Comparison of ENCODE assay signal across 30 cellular contexts in the genomic region with DNA sequence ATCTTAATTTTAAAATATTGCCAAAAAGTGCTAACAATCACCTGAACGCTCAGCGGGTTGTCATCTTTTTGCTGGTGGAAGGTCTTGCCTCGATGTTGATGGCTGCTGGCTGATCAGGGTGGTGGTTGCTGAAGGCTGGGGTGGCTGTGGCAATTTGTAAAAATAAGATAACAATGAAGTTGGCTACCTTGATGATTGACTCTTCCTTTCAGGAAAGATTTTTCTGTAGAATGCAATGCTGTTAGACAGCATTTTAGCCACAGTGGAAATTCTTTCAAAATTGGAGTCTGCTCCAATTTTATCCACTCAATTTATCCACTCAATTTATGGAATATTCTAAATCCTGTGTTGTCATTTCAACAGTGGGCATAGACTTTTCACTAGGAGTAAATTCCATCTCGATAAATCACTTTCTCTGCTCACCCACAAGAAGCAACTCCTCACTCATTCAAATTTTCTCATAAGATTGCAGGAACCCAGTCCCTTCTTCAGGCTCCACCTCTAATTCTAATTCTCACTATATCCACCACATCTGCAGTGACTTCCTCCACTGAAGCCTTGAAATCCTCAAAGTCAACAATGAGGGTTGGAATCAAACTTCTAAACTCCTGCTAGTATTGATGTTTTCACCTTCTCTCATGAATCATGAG.
"Had no signal": no experiment of that assay in that cellular context is flagged by ENCODE, and none has a peak within 500 bp of the region (broad histone marks: within the 10 kb centered on the region; RNA-seq: fewer than 3 reads in every experiment).

No MANE protein-coding gene starts in this region.

- H3K27ac ChIP-seq: body of pancreas, dorsolateral prefrontal cortex, gastroesophageal sphincter, hepatocyte, neutrophil, ovary, prostate gland, thoracic aorta, uterus had no signal

- H3K4me3 ChIP-seq: body of pancreas, dorsolateral prefrontal cortex, gastroesophageal sphincter, hepatocyte, ovary, prostate gland, thoracic aorta, uterus had no signal

- H3K79me2 ChIP-seq: hepatocyte had no signal

- H3K9me3 ChIP-seq: body of pancreas, neutrophil, ovary, prostate gland, thoracic aorta, uterus had no signal

- DNase-seq: activated CD4-positive, alpha-beta T cell treated with anti-CD3 and anti-CD28 coated beads for 1 hour; activated CD4-positive, alpha-beta T cell treated with anti-CD3 and anti-CD28 coated beads, Interleukin-2, amount 50 U/mL, for 1 hour; activated CD8-positive, alpha-beta T cell treated with anti-CD3 and anti-CD28 coated beads for 36 hours; activated gamma-delta T cell treated with Interleukin-2 at 50 U/mL for 16 hours; activated naive CD4-positive, alpha-beta T cell treated with anti-CD3 and anti-CD28 coated beads, Interleukin-2, amount 50 U/mL, for 16 hours; activated naive CD8-positive, alpha-beta T cell treated with anti-CD3 and anti-CD28 coated beads, Interleukin-2, amount 50 U/mL, for 24 hours; activated T-cell treated with anti-CD3 and anti-CD28 coated beads, Interleukin-2, amount 50 U/mL, for 4 hours; anterior cingulate cortex; body of pancreas; dorsolateral prefrontal cortex; effector memory CD4-positive, alpha-beta T cell; erythroblast; left colon; mammary epithelial cell; nephron progenitor cell; ovary; retina; small intestine; stimulated activated CD4-positive, alpha-beta T cell treated with anti-CD3 and anti-CD28 coated beads, Interleukin-4, amount 100 ng/mL, for 24 hours; T-helper 9 cell; uterus had no signal

- H3K36me3 ChIP-seq: gastroesophageal sphincter, neutrophil, ovary, prostate gland, thoracic aorta, uterus had no signal

- H3K4me2 ChIP-seq: hepatocyte had no signal

- H2AFZ ChIP-seq: hepatocyte had no signal

- H3K27me3 ChIP-seq: body of pancreas, gastroesophageal sphincter, hepatocyte, ovary, uterus had no signal

- ATAC-seq: activated CD8-positive, alpha-beta T cell treated with anti-CD3 and anti-CD28 coated beads for 36 hours; activated naive CD8-positive, alpha-beta T cell treated with anti-CD3 and anti-CD28 coated beads, Interleukin-2, amount 50 U/mL, for 24 hours; activated T-cell treated with anti-CD3 and anti-CD28 coated beads, Interleukin-2, amount 50 U/mL, for 4 hours; activated T-helper 17 cell treated with anti-CD3 and anti-CD28 coated beads, Interleukin-2, amount 50 U/mL, for 72 hours; body of pancreas; gastroesophageal sphincter; left colon; sciatic nerve; stimulated activated effector memory CD8-positive, alpha-beta T cell treated with anti-CD3 and anti-CD28 coated beads, Interleukin-12 subunit alpha, Interleukin-12 subunit beta, amount 100 ng/mL, for 72 hours; WTC11 had no signal

- H3K4me1 ChIP-seq: body of pancreas, gastroesophageal sphincter, prostate gland, uterus had no signal
